Comparison of ENCODE assay signal across 9 cellular contexts in genomic region chr11:2480067-2480873, GRCh38. TPM values are rescaled to one million over a fixed set of nuclear protein-coding genes. Genes with fewer than 3 reads are reported as not detected.
"Had no signal": no experiment of that assay in that cellular context is flagged by ENCODE, and none has a peak within 500 bp of the region (broad histone marks: within the 10 kb centered on the region; RNA-seq: fewer than 3 reads in every experiment).

No MANE protein-coding gene starts in this region.

RNA-seq across cellular contexts. Expression of gene KCNQ1, which starts 35.5 kb away (rescaled TPM):
- total RNA-seq: astrocyte had no signal

RNA-seq across cellular contexts. Expression of gene TRPM5, which starts 36.0 kb away (rescaled TPM):
- total RNA-seq: activated CD8-positive, alpha-beta memory T cell treated with anti-CD3 and anti-CD28 coated beads, Interleukin-2, amount 10 ng/mL, durations not matched to agents 7 days and 5 days; astrocyte; breast epithelium; frontal cortex; lower lobe of right lung; pulmonary artery endothelial cell; thoracic aorta; upper lobe of left lung had no signal
- polyA plus RNA-seq: SK-N-SH had no signal
